ENCODE assay signal across 8 cellular contexts in genomic region chr9:21334969-21335632, GRCh38. TPM values are rescaled to one million over a fixed set of nuclear protein-coding genes. Genes with fewer than 3 reads are reported as not detected.
A peak's percentile ranks its signal among the peaks of the same experiment; 100 is the strongest.
DNase-seq lines count a peak whose midpoint lies in the region; ATAC-seq, FAIRE-seq and TF ChIP-seq lines count a peak whose summit lies in the region.

KLHL9 (minus strand) TSS chr9:21335404; CDS start chr9:21334859, 545 bp downstream.

- peaks cover 51% of the 10 kb centered on the region for H3K79me2 ChIP-seq in astrocyte (ENCODE audit: insufficient read depth, low read length)

- peaks cover 39% of the 10 kb centered on the region for H3K4me1 Mint-ChIP-seq in T-helper 1 cell treated with Interleukin-12 subunit alpha and Interleukin-12 subunit beta and Interleukin-4 antibody, amounts not matched to agents 30 μg/mL and 1 μg/mL, for 36 hours (ENCODE audit: low read depth)
- peaks cover 29% of the 10 kb centered on the region for H3K4me1 Mint-ChIP-seq in astrocyte (ENCODE audit: low read depth, unreplicated experiment)

- peaks cover 41% of the 10 kb centered on the region for H4K20me1 ChIP-seq in astrocyte (ENCODE audit: insufficient read depth, low read length)

- FAIRE-seq in astrocyte (lab: Jason Lieb, UNC), result no peak

- TF ChIP-seq CTCF in GM12865 (IDR thresholded peaks at IDR 0.05; ENCODE audit: insufficient read depth, low read depth, low read length, missing control alignments) (no peak), astrocyte (IDR thresholded peaks at IDR 0.05; ENCODE audit: insufficient read depth, low read depth, low read length) (no peak)

- H3K4me1 ChIP-seq in astrocyte (ENCODE audit: insufficient read depth, low read length), result peaks cover 17% of the 10 kb centered on the region

- H3K27ac ChIP-seq in astrocyte (ENCODE audit: low read depth, low read length), result peak within 1 kb of the TSS; percentile 93

- no peaks in the 10 kb centered on the region for H3K27me3 ChIP-seq in astrocyte (ENCODE audit: insufficient read depth, low read length)

- peak; percentile 94 for ATAC-seq in HG02642 (IDR thresholded peaks at IDR 0.05; ENCODE audit: poor library complexity, unreplicated experiment)

- no peaks in the 10 kb centered on the region for H3K9me3 Mint-ChIP-seq in T-helper 1 cell treated with Interleukin-12 subunit alpha and Interleukin-12 subunit beta and Interleukin-4 antibody, amounts not matched to agents 30 μg/mL and 1 μg/mL, for 36 hours
- no peaks in the 10 kb centered on the region for H3K9me3 Mint-ChIP-seq in astrocyte (ENCODE audit: unreplicated experiment)

- peak; percentile 94 for DNase-seq in GM12865 (ENCODE audit: low read depth)
- DNase-seq in NCI-H1105 treated with DMSO at 0.1 percent for 48 hours (lab: John Stamatoyannopoulos, UW), result peak; percentile 77
- peak; percentile 80 for DNase-seq in astrocyte (ENCODE audit: low read depth)
- DNase-seq in hippocampal formation (lab: John Stamatoyannopoulos, UW), result peak; percentile 92 to 93
- peak; percentile 94 for DNase-seq in retina
- DNase-seq in cortex of kidney (lab: John Stamatoyannopoulos, UW), result no peak

- peak within 1 kb of the TSS; percentile 92 for H3K4me2 ChIP-seq in astrocyte (ENCODE audit: low read length)

- no peaks in the 10 kb centered on the region for H3K9me3 ChIP-seq in astrocyte (ENCODE audit: insufficient read depth, low read depth, low read length)

- peak within 1 kb of the TSS; percentile 93 for H2AFZ ChIP-seq in astrocyte (ENCODE audit: low read depth, low read length)

- peak within 1 kb of the TSS; percentile 97 for H3K9ac ChIP-seq in astrocyte (ENCODE audit: low read length)

- peak within 1 kb of the TSS; percentile 88 for H3K4me3 Mint-ChIP-seq in T-helper 1 cell treated with Interleukin-12 subunit alpha and Interleukin-12 subunit beta and Interleukin-4 antibody, amounts not matched to agents 30 μg/mL and 1 μg/mL, for 36 hours
- H3K4me3 Mint-ChIP-seq in astrocyte (ENCODE audit: unreplicated experiment), result peak within 1 kb of the TSS; percentile 92

- H3K36me3 Mint-ChIP-seq in T-helper 1 cell treated with Interleukin-12 subunit alpha and Interleukin-12 subunit beta and Interleukin-4 antibody, amounts not matched to agents 30 μg/mL and 1 μg/mL, for 36 hours (ENCODE audit: low read depth), result peaks cover 28% of the 10 kb centered on the region
- H3K36me3 Mint-ChIP-seq in astrocyte (ENCODE audit: low read depth, unreplicated experiment), result peaks cover 11% of the 10 kb centered on the region

- peaks cover 17% of the 10 kb centered on the region for H3K27me3 Mint-ChIP-seq in T-helper 1 cell treated with Interleukin-12 subunit alpha and Interleukin-12 subunit beta and Interleukin-4 antibody, amounts not matched to agents 30 μg/mL and 1 μg/mL, for 36 hours (ENCODE audit: low read depth)
- H3K27me3 Mint-ChIP-seq in astrocyte (ENCODE audit: low read depth, unreplicated experiment), result no peaks in the 10 kb centered on the region

- H3K4me3 ChIP-seq in GM12865 (ENCODE audit: low read depth, low read length), result peak within 1 kb of the TSS; percentile 61
- H3K4me3 ChIP-seq in astrocyte (ENCODE audit: insufficient read depth, low read depth, low read length), result peak within 1 kb of the TSS; percentile 95

- H3K27ac Mint-ChIP-seq in T-helper 1 cell treated with Interleukin-12 subunit alpha and Interleukin-12 subunit beta and Interleukin-4 antibody, amounts not matched to agents 30 μg/mL and 1 μg/mL, for 36 hours, result peak within 1 kb of the TSS; percentile 81
- H3K27ac Mint-ChIP-seq in astrocyte (ENCODE audit: unreplicated experiment), result peak within 1 kb of the TSS; percentile 95

- peaks cover 3% of the 10 kb centered on the region for H3K36me3 ChIP-seq in astrocyte (ENCODE audit: insufficient read depth, low read length)

RNA-seq across cellular contexts. Expression of gene KLHL9, which starts in this region (rescaled TPM):
- total RNA-seq in astrocyte, result 30.3 and 30.4 TPM in 2 replicates
